Comparison of ENCODE assay signal across 8 cellular contexts in genomic region chr10:50624154-50624865, GRCh38. TPM values are rescaled to one million over a fixed set of nuclear protein-coding genes. Genes with fewer than 3 reads are reported as not detected.
DNase-seq lines count a peak whose midpoint lies in the region; ATAC-seq and TF ChIP-seq lines count a peak whose summit lies in the region.

No MANE protein-coding gene starts in this region.

- H3K9me3 ChIP-seq in right lobe of liver: no peaks in the 10 kb centered on the region

- peak overlapping the region; percentile 75 for H3K4me3 Mint-ChIP-seq in dendritic cell treated with granulocyte-macrophage colony-stimulating factor and Interleukin-4, amounts not matched to agents 40 ng/mL and 50 ng/mL, for 4 days

- ATAC-seq in GM19324 (IDR thresholded peaks at IDR 0.05; ENCODE audit: low FRiP score, unreplicated experiment) (peak; percentile 62), HG03457 (IDR thresholded peaks at IDR 0.05; ENCODE audit: unreplicated experiment) (peak; percentile 37), right lobe of liver (peak; percentile 73 to 82 (median 77))

- no peaks in the 10 kb centered on the region for H3K27me3 Mint-ChIP-seq in dendritic cell treated with granulocyte-macrophage colony-stimulating factor and Interleukin-4, amounts not matched to agents 40 ng/mL and 50 ng/mL, for 4 days

- H3K4me1 ChIP-seq in right lobe of liver: peaks cover 0 to 16% (median 6%) of the 10 kb centered on the region in 4 donors

- TF ChIP-seq CTCF in BJ (IDR thresholded peaks at IDR 0.05; ENCODE audit: insufficient read depth, low read depth, low read length) (no peak), right lobe of liver (IDR thresholded peaks at IDR 0.05) (peak in 1 of 4 donors; percentile 17)

- H3K27ac ChIP-seq in right lobe of liver: peak overlapping the region; percentile 93 to 97 (median 95)

- peak overlapping the region; percentile 97 for H3K27ac Mint-ChIP-seq in dendritic cell treated with granulocyte-macrophage colony-stimulating factor and Interleukin-4, amounts not matched to agents 40 ng/mL and 50 ng/mL, for 4 days

- POLR2A ChIA-PET in BJ (lab: Charles Lee): interaction anchor here (0.7 kb wide), 2 partner anchors 71 to 299 kb away, joined by 3 to 4 read pairs; no protein-coding TSS in a partner anchor

- H3K36me3 Mint-ChIP-seq in dendritic cell treated with granulocyte-macrophage colony-stimulating factor and Interleukin-4, amounts not matched to agents 40 ng/mL and 50 ng/mL, for 4 days (ENCODE audit: low read depth): peaks cover 19% of the 10 kb centered on the region

- H3K4me3 ChIP-seq in BJ (ENCODE audit: low read depth, low read length) (peak overlapping the region; percentile 73), right lobe of liver (peak overlapping the region; percentile 88 to 97 (median 91))

- H3K27me3 ChIP-seq in BJ (ENCODE audit: control insufficient read depth, insufficient read depth, low read length) (no peaks in the 10 kb centered on the region), right lobe of liver (no peaks in the 10 kb centered on the region)

- H3K4me1 Mint-ChIP-seq in dendritic cell treated with granulocyte-macrophage colony-stimulating factor and Interleukin-4, amounts not matched to agents 40 ng/mL and 50 ng/mL, for 4 days (ENCODE audit: low read depth): peaks cover 21% of the 10 kb centered on the region

- H3K36me3 ChIP-seq in BJ (ENCODE audit: control insufficient read depth, insufficient read depth, low read length) (no peaks in the 10 kb centered on the region), right lobe of liver (no peaks in the 10 kb centered on the region)

- intact Hi-C loops in dendritic cell treated with granulocyte-macrophage colony-stimulating factor and Interleukin-4, amounts not matched to agents 40 ng/mL and 50 ng/mL, for 4 days (cut with micrococcal nuclease): loop anchor here (10.0 kb wide), 1 partner anchor 300 kb away; no protein-coding TSS in a partner anchor
- intact Hi-C loops in right lobe of liver (cut with DNase I): loop anchor here in 1 of 2 donors (10.0 kb wide), 1 partner anchor 50 kb away; no protein-coding TSS in a partner anchor

- CTCF ChIA-PET in BJ (lab: Yijun Ruan, JAX): interaction anchor here (0.5 to 1.4 kb wide), 10 partner anchors 23 to 935 kb away, joined by 3 to 4 read pairs (median 3); no protein-coding TSS in a partner anchor

- no peaks in the 10 kb centered on the region for H3K9me3 Mint-ChIP-seq in dendritic cell treated with granulocyte-macrophage colony-stimulating factor and Interleukin-4, amounts not matched to agents 40 ng/mL and 50 ng/mL, for 4 days

- WGBS in right lobe of liver (ENCODE audit: insufficient coverage, low coverage, low lambda C conversion rate, missing lambda C conversion rate): under 1% methylated on average over 15 of the region's 58 CpGs

- DNase-seq in BJ (ENCODE audit: low read depth): peak; percentile 54
- peak; percentile 62 for DNase-seq in NCI-H526 treated with DMSO at 0.1 percent for 48 hours (lab: John Stamatoyannopoulos, UW)
- DNase-seq in activated CD4-positive, alpha-beta T cell treated with anti-CD3 and anti-CD28 coated beads, Interleukin-2, amount 50 U/mL, for 24 hours (ENCODE audit: low read depth in 1 of 2, low spot score in 1 of 2): peak; percentile 86 to 93
- DNase-seq in right lobe of liver: peak; percentile 97
- DNase-seq in stimulated activated CD4-positive, alpha-beta T cell treated with anti-CD3 and anti-CD28 coated beads, Interleukin-4, amount 100 ng/mL, for 1 hour: peak; percentile 98

- peak; percentile 12 for TF ChIP-seq POLR2A in right lobe of liver (IDR thresholded peaks at IDR 0.05)

RNA-seq across cellular contexts. Expression of gene SGMS1, which starts 0.6 kb away (rescaled TPM):
- polyA plus RNA-seq in BJ (2011; rRNA removed): 18.9 and 21.1 TPM in 2 replicates
- 12.1 and 16.0 TPM in 2 replicates for polyA minus RNA-seq in BJ (2011; rRNA and poly(A)+ RNA removed)
- total RNA-seq in right lobe of liver: 10 to 100 TPM; 13.6 to 49.8 (median 20.0) TPM

Comparison
In these comparisons a context has a peak if more than half of its experiments do, and no peak if none do; other contexts are left out.
1. Peak in every context shown above with its lines: DNase-seq, ATAC-seq, H3K4me3 ChIP-seq and H3K27ac ChIP-seq.